In genomic region chr6:11008821-11009220, GRCh38 we compare ENCODE assay signal across 17 cellular contexts. TPM values are rescaled to one million over a fixed set of nuclear protein-coding genes. Genes with fewer than 3 reads are reported as not detected.
A peak's percentile ranks its signal among the peaks of the same experiment; 100 is the strongest.
DNase-seq lines count a peak whose midpoint lies in the region; ATAC-seq, FAIRE-seq and TF ChIP-seq lines count a peak whose summit lies in the region.
"Had no signal": no experiment of that assay in that cellular context is flagged by ENCODE, and none has a peak within 500 bp of the region (broad histone marks: within the 10 kb centered on the region; RNA-seq: fewer than 3 reads in every experiment).

No MANE protein-coding gene starts in this region.

- intact Hi-C loops in Right ventricle myocardium inferior (cut with DNase I), result no loop called here
- intact Hi-C loops in heart right ventricle (cut with DNase I), result no loop called here

- no peak overlapping the region for H2AFZ ChIP-seq in smooth muscle cell (ENCODE audit: low read depth)
- H2AFZ ChIP-seq: PC-9 had no signal

- no peaks in the 10 kb centered on the region for H4K20me1 ChIP-seq in smooth muscle cell (ENCODE audit: low read depth)

- no peak overlapping the region for H3K4me3 ChIP-seq in heart right ventricle
- no peak overlapping the region for H3K4me3 ChIP-seq in SK-N-MC
- no peak overlapping the region for H3K4me3 ChIP-seq in fibroblast of the aortic adventitia (ENCODE audit: low read depth, low read length)
- no peak overlapping the region for H3K4me3 ChIP-seq in smooth muscle cell
- H3K4me3 ChIP-seq: colonic mucosa, PC-9, upper lobe of right lung had no signal

- peaks cover 26% of the 10 kb centered on the region for H3F3A ChIP-seq in smooth muscle cell (ENCODE audit: low read depth)

- no peak for DNase-seq in Right ventricle myocardium inferior (ENCODE audit: missing footprints)
- no peak for DNase-seq in heart right ventricle
- DNase-seq in SK-N-MC (ENCODE audit: low read depth, low spot score), result no peak
- DNase-seq in fibroblast of the aortic adventitia (ENCODE audit: low read depth), result peak; percentile 78
- DNase-seq in smooth muscle cell (lab: John Stamatoyannopoulos, UW; ENCODE audit: unreplicated experiment), result no peak
- no peak for DNase-seq in COLO668 (lab: John Stamatoyannopoulos, UW; ENCODE audit: unreplicated experiment)
- no peak for DNase-seq in germinal center (ENCODE audit: low spot score)
- no peak for DNase-seq in H54 (ENCODE audit: insufficient read length, low spot score)
- DNase-seq: activated CD4-positive, alpha-beta T cell treated with anti-CD3 and anti-CD28 coated beads for 4 hours; activated naive CD8-positive, alpha-beta T cell treated with anti-CD3 and anti-CD28 coated beads for 36 hours; colonic mucosa; NCI-H1436; stimulated activated naive CD4-positive, alpha-beta T cell; T-helper 17 cell; upper lobe of right lung had no signal

- H3K36me3 ChIP-seq in heart right ventricle (no peaks in the 10 kb centered on the region), SK-N-MC (ENCODE audit: insufficient read depth, low read length) (peaks cover 2% of the 10 kb centered on the region; the same call in 1 of the 2 replicates), smooth muscle cell (ENCODE audit: low read depth) (no peaks in the 10 kb centered on the region)
- H3K36me3 ChIP-seq: colonic mucosa, upper lobe of right lung had no signal

- peak overlapping the region; percentile 57 for H3K4me2 ChIP-seq in smooth muscle cell

- WGBS in heart right ventricle, 2 donors, result 51 to 73% methylated on average over 1 of the region's 1 CpG
- 47% methylated on average over 1 of the region's 1 CpG for WGBS in smooth muscle cell (ENCODE audit: low lambda C conversion rate)

- peak overlapping the region in 1 of 10 donors; percentile 13 for H3K27ac ChIP-seq in heart right ventricle
- H3K27ac ChIP-seq in SK-N-MC, result peak overlapping the region; percentile 14
- peak overlapping the region; percentile 80 for H3K27ac ChIP-seq in smooth muscle cell (ENCODE audit: low read depth)
- H3K27ac ChIP-seq: colonic mucosa, PC-9, upper lobe of right lung had no signal

- no peak for FAIRE-seq in H54 (lab: Jason Lieb, UNC)

- H3K4me1 ChIP-seq in heart right ventricle (peaks cover 0 to 29% (median 4%) of the 10 kb centered on the region in 9 donors), smooth muscle cell (ENCODE audit: low read depth) (peaks cover 43% of the 10 kb centered on the region)
- H3K4me1 ChIP-seq: colonic mucosa had no signal

- H3K27me3 ChIP-seq in heart right ventricle, result peaks cover 0 to 18% (median 0%) of the 10 kb centered on the region in 7 donors
- no peaks in the 10 kb centered on the region for H3K27me3 ChIP-seq in smooth muscle cell (ENCODE audit: low read depth)

- H3K79me2 ChIP-seq in smooth muscle cell (ENCODE audit: low read depth), result no peaks in the 10 kb centered on the region

- no peaks in the 10 kb centered on the region for H3K9me3 ChIP-seq in heart right ventricle
- H3K9me3 ChIP-seq in SK-N-MC (ENCODE audit: low read depth, low read length), result no peaks in the 10 kb centered on the region
- no peaks in the 10 kb centered on the region for H3K9me3 ChIP-seq in smooth muscle cell (replicated peaks; ENCODE audit: low read depth)
- H3K9me3 ChIP-seq: colonic mucosa, upper lobe of right lung had no signal

- TF ChIP-seq CTCF in heart right ventricle (IDR thresholded peaks at IDR 0.05) (no peak), fibroblast of the aortic adventitia (IDR thresholded peaks at IDR 0.05; ENCODE audit: insufficient read depth, low read length) (no peak), smooth muscle cell (IDR thresholded peaks at IDR 0.05; ENCODE audit: borderline replicate concordance, insufficient read depth, poor library complexity, severe bottlenecking) (no peak)

- peak; percentile 21 for ATAC-seq in Right ventricle myocardium inferior
- no peak for ATAC-seq in heart right ventricle
- ATAC-seq: T-helper 17 cell, upper lobe of right lung had no signal

- H3K9ac ChIP-seq in SK-N-MC (ENCODE audit: insufficient read length) (no peak overlapping the region), smooth muscle cell (ENCODE audit: low read depth) (no peak overlapping the region)

- TF ChIP-seq POLR2A in H54 (IDR thresholded peaks at IDR 0.05; ENCODE audit: low read depth, low read length), result no peak

RNA-seq across cellular contexts. Expression of gene ELOVL2, which starts 35.3 kb away (rescaled TPM):
- total RNA-seq in Right ventricle myocardium inferior (2.4 TPM), heart right ventricle (1 to 10 TPM in 6 of 10 donors, under 1 TPM in 4; 0.73 to 3.5 (median 1.0) TPM), fibroblast of the aortic adventitia (ENCODE audit: low replicate concordance) (0.16 and 0.18 TPM in 2 replicates), smooth muscle cell (28.9 and 31.4 TPM in 2 replicates)
- polyA plus RNA-seq in heart right ventricle (1 to 10 TPM; 2.6 to 3.3 TPM), smooth muscle cell (13.4 and 15.9 TPM in 2 replicates)
- total RNA-seq: activated naive CD8-positive, alpha-beta T cell treated with anti-CD3 and anti-CD28 coated beads for 36 hours; T-helper 17 cell had no signal
- polyA plus RNA-seq: IgD-negative memory B cell had no signal
